Comparison of ENCODE assay signal across 8 cellular contexts in the genomic region with DNA sequence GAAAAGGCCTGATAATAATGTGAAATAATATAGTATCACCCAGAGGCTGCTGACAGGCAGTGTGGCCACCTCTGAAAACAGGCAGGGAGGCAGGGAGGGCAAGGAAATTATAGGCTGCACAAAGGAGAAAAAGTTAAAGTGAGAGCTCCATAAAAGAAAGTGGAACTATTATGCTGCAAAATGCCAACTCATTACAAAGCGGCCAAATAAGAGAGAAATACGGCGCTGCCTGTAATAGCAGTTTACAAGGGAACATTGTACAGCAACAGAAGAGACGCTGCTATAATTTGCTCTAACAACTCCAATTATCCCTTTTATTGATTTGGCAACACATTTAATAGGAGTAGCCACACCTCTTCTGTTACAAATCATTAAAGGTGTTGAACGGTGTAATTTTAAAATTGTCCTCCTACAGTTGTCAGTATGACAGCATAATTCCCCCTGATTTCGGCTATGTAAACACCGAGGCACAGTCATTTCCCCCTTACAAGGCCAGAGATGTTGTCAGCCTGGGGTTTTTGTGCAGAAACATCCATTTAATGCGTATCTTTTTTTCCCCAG.
DNase-seq lines count a peak whose midpoint lies in the region; ATAC-seq and TF ChIP-seq lines count a peak whose summit lies in the region.

No MANE protein-coding gene starts in this region.

- no peaks in the 10 kb centered on the region for H3K79me2 ChIP-seq in osteoblast (ENCODE audit: insufficient read depth, low read length)

- H3K9me3 ChIP-seq in osteoblast (ENCODE audit: low read depth, low read length) (no peaks in the 10 kb centered on the region), WERI-Rb-1 (ENCODE audit: severe bottlenecking) (no peaks in the 10 kb centered on the region)

- H3K4me3 ChIP-seq in osteoblast (ENCODE audit: insufficient read depth, low read length) (peak overlapping the region; percentile 63), WERI-Rb-1 (ENCODE audit: low read depth, low read length) (no peak overlapping the region)

- peaks cover 8% of the 10 kb centered on the region for H3K4me1 ChIP-seq in osteoblast (ENCODE audit: insufficient read depth, low read length)

- ATAC-seq in GM18909 (IDR thresholded peaks at IDR 0.05; ENCODE audit: poor library complexity, unreplicated experiment): peak; percentile 26

- H2AFZ ChIP-seq in osteoblast (ENCODE audit: low read length): peak overlapping the region; percentile 85

- H4K20me1 ChIP-seq in osteoblast (ENCODE audit: insufficient read depth, low read length): no peaks in the 10 kb centered on the region

- H3K27me3 ChIP-seq in osteoblast (ENCODE audit: insufficient read depth, low read length) (peaks cover 5% of the 10 kb centered on the region), WERI-Rb-1 (ENCODE audit: insufficient read depth, low read depth, severe bottlenecking) (no peaks in the 10 kb centered on the region)

- H3K4me2 ChIP-seq in osteoblast (ENCODE audit: insufficient read depth, low read length): peak overlapping the region; percentile 88

- peak overlapping the region; percentile 48 for H3K27ac ChIP-seq in caudate nucleus (ENCODE audit: low read depth, low read length)
- H3K27ac ChIP-seq in osteoblast (ENCODE audit: low read depth, low read length): peak overlapping the region; percentile 26
- H3K27ac ChIP-seq in WERI-Rb-1: no peak overlapping the region

- no peaks in the 10 kb centered on the region for H3K36me3 ChIP-seq in osteoblast (ENCODE audit: insufficient read depth, low read length)
- H3K36me3 ChIP-seq in WERI-Rb-1: no peaks in the 10 kb centered on the region

- TF ChIP-seq CTCF in osteoblast (IDR thresholded peaks at IDR 0.05; ENCODE audit: extremely low read depth, low read depth, low read length) (no peak), WERI-Rb-1 (IDR thresholded peaks at IDR 0.05; ENCODE audit: low read depth, low read length) (no peak)

- DNase-seq in NCI-H1105 (lab: John Stamatoyannopoulos, UW) (peak; percentile 16), caudate nucleus (lab: John Stamatoyannopoulos, UW) (peak in 1 of 61 donors; percentile 4), osteoblast (ENCODE audit: insufficient read length, low spot score, missing footprints) (no peak), OCI-M2 (lab: John Stamatoyannopoulos, UW; ENCODE audit: unreplicated experiment) (no peak), activated gamma-delta T cell (lab: John Stamatoyannopoulos, UW) (no peak), RKO (ENCODE audit: low spot score) (no peak), WERI-Rb-1 (no peak)
